In the genomic region with DNA sequence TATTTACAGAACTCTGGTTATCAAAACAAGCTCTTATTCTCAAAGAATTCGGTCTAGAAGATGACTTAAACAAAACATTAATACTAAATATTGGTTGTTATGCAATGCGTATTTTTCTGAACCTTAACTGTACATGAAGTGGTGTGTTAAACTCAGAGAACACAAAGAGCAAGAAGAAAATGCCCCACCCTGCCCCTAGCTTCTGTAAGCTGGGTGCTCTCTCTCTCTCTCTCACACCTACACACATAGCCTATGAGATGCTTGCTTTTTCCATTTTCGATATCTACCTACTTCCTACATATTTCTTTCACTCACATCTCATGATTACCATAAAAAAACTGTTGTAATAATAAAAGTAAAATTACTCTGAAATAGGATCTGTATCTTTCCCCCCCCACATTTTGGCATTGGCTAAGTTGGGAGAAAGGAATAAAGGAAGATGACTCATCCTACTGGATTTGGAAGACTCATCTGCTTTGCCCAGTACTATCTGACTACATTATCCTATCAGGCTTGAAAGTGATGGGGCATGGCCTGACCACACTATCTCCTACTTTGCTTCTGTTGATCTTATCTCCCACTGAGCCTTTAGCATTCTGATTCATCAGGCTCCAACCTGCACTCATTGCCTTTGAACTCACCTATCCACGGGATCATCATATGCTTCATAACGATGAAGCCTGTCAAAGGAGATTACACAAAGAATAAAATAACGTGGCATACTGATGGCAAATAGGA, we compare ENCODE assay signal across 11 cellular contexts. TPM values are rescaled to one million over a fixed set of nuclear protein-coding genes. Genes with fewer than 3 reads are reported as not detected.
DNase-seq lines count a peak whose midpoint lies in the region; ATAC-seq, FAIRE-seq and TF ChIP-seq lines count a peak whose summit lies in the region.
"Had no signal": no experiment of that assay in that cellular context is flagged by ENCODE, and none has a peak within 500 bp of the region (broad histone marks: within the 10 kb centered on the region; RNA-seq: fewer than 3 reads in every experiment).

No MANE protein-coding gene starts in this region.

- H3K4me1 ChIP-seq in GM12878 (ENCODE audit: control insufficient read depth, insufficient read depth, low read length), result peaks cover 10% of the 10 kb centered on the region; the same call in 1 of the 2 replicates
- H3K4me1 ChIP-seq in MM.1S (ENCODE audit: low read length), result peaks cover 8% of the 10 kb centered on the region; the same call in 1 of the 2 replicates

- intact Hi-C loops in GM12878 (cut with micrococcal nuclease; ENCODE audit: unreplicated experiment), result loop anchor here (5.0 to 10.0 kb wide), 4 partner anchors 148 to 535 kb away; a partner anchor contains a TSS

- TF ChIP-seq RAD21 in GM12878 (IDR thresholded peaks at IDR 0.05; ENCODE audit: insufficient read depth, low read depth, low read length), result no peak

- ATAC-seq in GM12878, result no peak
- no peak for ATAC-seq in GM21515 (IDR thresholded peaks at IDR 0.05; ENCODE audit: unreplicated experiment)

- peaks cover 23% of the 10 kb centered on the region for H3K9me3 ChIP-seq in GM12878 (replicated peaks; ENCODE audit: control insufficient read depth, insufficient read depth, low read length)
- H3K9me3 ChIP-seq in MM.1S (replicated peaks; ENCODE audit: insufficient read depth, low read length), result no peaks in the 10 kb centered on the region

- H2AFZ ChIP-seq in GM12878 (ENCODE audit: control insufficient read depth, low read depth, low read length) (no peak overlapping the region), MM.1S (ENCODE audit: low read length) (no peak overlapping the region)

- SMC1A ChIA-PET in GM12878 (lab: Charles Lee; ENCODE audit: uncharacterized antibody, unreplicated experiment), result interaction anchor here (1.0 to 13.7 kb wide), 8 partner anchors 9 to 261 kb away, joined by 3 to 142 read pairs (median 6); no protein-coding TSS in a partner anchor

- POLR2A ChIA-PET in GM12878 (lab: Charles Lee), result interaction anchor here (0.7 to 4.9 kb wide), 3 partner anchors 10 to 26 kb away, joined by 3 to 35 read pairs (median 4); no protein-coding TSS in a partner anchor

- 80% methylated on average over 6 of the region's 6 CpGs for WGBS in GM12878 (ENCODE audit: insufficient coverage, insufficient replicate concordance, low lambda C conversion rate, missing lambda C conversion rate)

- H4K20me1 ChIP-seq in GM12878 (ENCODE audit: control insufficient read depth, insufficient read depth) (no peaks in the 10 kb centered on the region), MM.1S (ENCODE audit: insufficient read depth, low read length) (no peaks in the 10 kb centered on the region)

- CTCF ChIA-PET in GM12878 (lab: Yijun Ruan, JAX), result interaction anchor here (1.5 to 7.4 kb wide), 2 partner anchors 15 to 31 kb away, joined by 4 to 56 read pairs; no protein-coding TSS in a partner anchor

- peaks cover 9% of the 10 kb centered on the region; the same call in 1 of the 2 replicates for H3F3A ChIP-seq in MM.1S (ENCODE audit: insufficient read depth, low read length)

- H3K27me3 ChIP-seq in GM12878 (replicated peaks in 1 of 2; ENCODE audit: control insufficient read depth in 2 of 2, insufficient read depth in 2 of 2, low read length in 1 of 2), result no peaks in the 10 kb centered on the region
- no peaks in the 10 kb centered on the region for H3K27me3 ChIP-seq in MM.1S (replicated peaks; ENCODE audit: insufficient read depth, low read length)

- H3K4me3 ChIP-seq in GM12878, result peak overlapping the region; percentile 81; the same call in 1 of the 2 replicates
- no peak overlapping the region for H3K4me3 ChIP-seq in MM.1S (ENCODE audit: low read length)

- no peaks in the 10 kb centered on the region for H3K9me2 ChIP-seq in MM.1S (replicated peaks; ENCODE audit: insufficient read depth, low read length)

- no peak for TF ChIP-seq EP300 in GM12878 (IDR thresholded peaks at IDR 0.05; ENCODE audit: borderline replicate concordance in 1 of 2, control insufficient read depth in 1 of 2, low read depth in 2 of 2, low read length in 2 of 2)

- in situ Hi-C loops in GM12878 (cut with MboI), result loop anchor here (5.0 kb wide), 1 partner anchor 533 kb away; a partner anchor contains a TSS

- FAIRE-seq in GM12878 (lab: Jason Lieb, UNC), result no peak

- no TSS peak for BruUV-seq in GM12878 (replicated peaks; lab: Mats Ljungman, UMichigan)

- TF ChIP-seq CTCF in GM12878 (IDR thresholded peaks at IDR 0.05 in 2 of 3, conservative IDR thresholded peaks at IDR 0.05 in 1 of 3; ENCODE audit: control insufficient read depth in 2 of 3, extremely low read depth in 1 of 3, insufficient read depth in 1 of 3, low read depth in 3 of 3, low read length in 3 of 3) (no peak), MM.1S (IDR thresholded peaks at IDR 0.05; ENCODE audit: low read length) (no peak)

- H3K9ac ChIP-seq in GM12878 (ENCODE audit: control insufficient read depth, insufficient read depth, low read length), result no peak overlapping the region
- no peak overlapping the region for H3K9ac ChIP-seq in MM.1S (ENCODE audit: low read length)

- H3K4me2 ChIP-seq in GM12878 (ENCODE audit: control insufficient read depth, insufficient read depth) (peak overlapping the region; percentile 75), MM.1S (ENCODE audit: low read depth, low read length) (no peak overlapping the region)

- H3K27ac ChIP-seq in GM12878 (ENCODE audit: control insufficient read depth, insufficient read depth) (peak overlapping the region; percentile 76), MM.1S (ENCODE audit: low read length) (no peak overlapping the region)

- TF ChIP-seq POLR2A in GM12878 (IDR thresholded peaks at IDR 0.05; ENCODE audit: low read depth, low read length), result no peak

- H3K36me3 ChIP-seq in GM12878 (ENCODE audit: control insufficient read depth in 2 of 2, insufficient read depth in 2 of 2, low read length in 1 of 2) (peaks cover 2 to 4% of the 10 kb centered on the region in 2 experiments), MM.1S (replicated peaks; ENCODE audit: insufficient read depth, low read length) (no peaks in the 10 kb centered on the region)

- RAD21 ChIA-PET in GM12878 (lab: Charles Lee; ENCODE audit: unreplicated experiment), result interaction anchor here (1.7 to 8.9 kb wide), 3 partner anchors 15 to 27 kb away, joined by 6 to 91 read pairs (median 67); no protein-coding TSS in a partner anchor

- DNase-seq in COLO829 (ENCODE audit: low spot score), result peak; percentile 22
- DNase-seq in HS-5 (ENCODE audit: low read depth), result peak; percentile 69
- no peak for DNase-seq in GM12878 (ENCODE audit: low read depth, low spot score)
- DNase-seq in kidney glomerular epithelial cell (lab: John Stamatoyannopoulos, UW), result peak; percentile 94
- no peak for DNase-seq in GM19238 (ENCODE audit: insufficient read length, low spot score)
- no peak for DNase-seq in MM.1S
- no peak for DNase-seq in mesenteric fat pad (ENCODE audit: low spot score)
- DNase-seq: activated effector memory CD4-positive, alpha-beta T cell treated with Interleukin-2 at 50 U/mL for 16 hours; NCI-H510A; stimulated activated CD4-positive, alpha-beta T cell treated with anti-CD3 and anti-CD28 coated beads, Interleukin-4, amount 100 ng/mL, for 1 hour had no signal

- H3K79me2 ChIP-seq in GM12878 (ENCODE audit: control insufficient read depth, insufficient read depth, low read length) (peaks cover 56% of the 10 kb centered on the region), MM.1S (ENCODE audit: low read length) (peaks cover 12% of the 10 kb centered on the region)

RNA-seq across cellular contexts. Expression of a gene that starts 2.9 kb away (rescaled TPM):
- total RNA-seq in GM12878 (2013; cell fraction: nucleolus; rRNA removed), result 64.8 and 65.4 TPM in 2 replicates
- total RNA-seq in GM12878 (2014; rRNA removed) (54.2 and 73.9 TPM in 2 replicates), GM12878 (2014; rRNA removed; fragmentation: Illumina TruSeq; extraction: Trizol) (58.2 and 64.2 TPM in 2 replicates), GM12878 (2021) (53.4 and 55.9 TPM in 2 replicates), mesenteric fat pad (14.8 TPM)
- 66.2 TPM for polyA plus RNA-seq in GM12878 (2011; ENCODE audit: low read depth)
- polyA plus RNA-seq in GM12878 (2011; rRNA removed) (194 and 284 TPM in 2 replicates), GM12878 (2014; fragmentation: Illumina TruSeq; extraction: Trizol) (76.6 and 88.1 TPM in 2 replicates), GM12878 (2014; fragmentation: Nextera tagmentation; extraction: Ambion mirVana) (100 to 1,000 TPM; 108 to 137 TPM), GM12878 (2014; rRNA removed) (54.8 and 61.3 TPM in 2 replicates), GM12878 (2016; fragmentation: Nextera tagmentation; extraction: Ambion mirVana) (10 to 100 TPM; 83.0 to 84.9 TPM)
- polyA plus RNA-seq in GM12878 (2011; cell fraction: cytosol; rRNA removed), result 71.4 and 81.1 TPM in 2 replicates
- 82.3 and 92.7 TPM in 2 replicates for polyA plus RNA-seq in GM12878 (2011; cell fraction: nucleus; rRNA removed)
- 56.2 and 82.6 TPM in 2 replicates for polyA plus RNA-seq in GM12878 (2012)
- polyA minus RNA-seq in GM12878 (2011; rRNA and poly(A)+ RNA removed), result 67.4 and 96.6 TPM in 2 replicates
- polyA minus RNA-seq in GM12878 (2011; cell fraction: cytosol; rRNA and poly(A)+ RNA removed), result 17.5 and 22.6 TPM in 2 replicates
- polyA minus RNA-seq in GM12878 (2011; cell fraction: nucleus; rRNA and poly(A)+ RNA removed), result 18.6 and 25.6 TPM in 2 replicates

RNA-seq across cellular contexts. Expression of a gene that starts 3.0 kb away (rescaled TPM):
- 36.3 and 40.1 TPM in 2 replicates for total RNA-seq in GM12878 (2013; cell fraction: nucleolus; rRNA removed)
- 18.6 and 21.7 TPM in 2 replicates for total RNA-seq in GM12878 (2014; rRNA removed)
- total RNA-seq in GM12878 (2014; rRNA removed; fragmentation: Illumina TruSeq; extraction: Trizol), result 30.6 and 33.6 TPM in 2 replicates
- 29.6 and 31.8 TPM in 2 replicates for total RNA-seq in GM12878 (2021)
- 12.7 TPM for polyA plus RNA-seq in GM12878 (2011; ENCODE audit: low read depth)
- polyA plus RNA-seq in GM12878 (2011; rRNA removed), result 54.0 and 81.4 TPM in 2 replicates
- polyA plus RNA-seq in GM12878 (2011; cell fraction: cytosol; rRNA removed), result 14.2 and 15.3 TPM in 2 replicates
- polyA plus RNA-seq in GM12878 (2011; cell fraction: nucleus; rRNA removed), result 27.9 and 31.3 TPM in 2 replicates
- 28.0 and 40.4 TPM in 2 replicates for polyA plus RNA-seq in GM12878 (2012)
- 49.0 and 70.8 TPM in 2 replicates for polyA plus RNA-seq in GM12878 (2014; fragmentation: Illumina TruSeq; extraction: Trizol)
- polyA plus RNA-seq in GM12878 (2014; fragmentation: Nextera tagmentation; extraction: Ambion mirVana), result 10 to 100 TPM; 43.9 to 54.4 TPM
- polyA plus RNA-seq in GM12878 (2014; rRNA removed), result 18.1 and 21.3 TPM in 2 replicates
- 10 to 100 TPM; 31.9 to 32.0 TPM for polyA plus RNA-seq in GM12878 (2016; fragmentation: Nextera tagmentation; extraction: Ambion mirVana)
- polyA minus RNA-seq in GM12878 (2011; rRNA and poly(A)+ RNA removed), result 16.2 and 24.4 TPM in 2 replicates
- 5.1 and 5.8 TPM in 2 replicates for polyA minus RNA-seq in GM12878 (2011; cell fraction: cytosol; rRNA and poly(A)+ RNA removed)
- polyA minus RNA-seq in GM12878 (2011; cell fraction: nucleus; rRNA and poly(A)+ RNA removed), result 18.6 and 31.0 TPM in 2 replicates
- 17.9 TPM for total RNA-seq in mesenteric fat pad

RNA-seq across cellular contexts. Expression of a gene that starts 56.3 kb away (rescaled TPM):
- total RNA-seq in GM12878 (2013; cell fraction: nucleolus; rRNA removed), result 2.2 and 2.3 TPM in 2 replicates
- total RNA-seq in GM12878 (2014; rRNA removed) (under 0.01 TPM in 1 of 2 replicates, not detected in the other), GM12878 (2014; rRNA removed; fragmentation: Illumina TruSeq; extraction: Trizol) (0.09 TPM in 1 of 2 replicates, not detected in the other), GM12878 (2021) (not detected in 2 replicates), mesenteric fat pad (not detected)
- polyA plus RNA-seq in GM12878 (2011; ENCODE audit: low read depth), result 0.10 TPM
- polyA plus RNA-seq in GM12878 (2011; rRNA removed) (0.08 and 0.17 TPM in 2 replicates), GM12878 (2014; fragmentation: Illumina TruSeq; extraction: Trizol) (0.03 TPM in 1 of 2 replicates, not detected in the other), GM12878 (2014; fragmentation: Nextera tagmentation; extraction: Ambion mirVana) (not detected), GM12878 (2014; rRNA removed) (0.05 TPM in 1 of 2 replicates, not detected in the other), GM12878 (2016; fragmentation: Nextera tagmentation; extraction: Ambion mirVana) (not detected)
- 0.02 and 0.03 TPM in 2 replicates for polyA plus RNA-seq in GM12878 (2011; cell fraction: cytosol; rRNA removed)
- 0.25 and 0.38 TPM in 2 replicates for polyA plus RNA-seq in GM12878 (2011; cell fraction: nucleus; rRNA removed)
- polyA plus RNA-seq in GM12878 (2012), result 0.38 and 0.52 TPM in 2 replicates
- 0.15 and 0.22 TPM in 2 replicates for polyA minus RNA-seq in GM12878 (2011; rRNA and poly(A)+ RNA removed)
- polyA minus RNA-seq in GM12878 (2011; cell fraction: cytosol; rRNA and poly(A)+ RNA removed), result not detected in 2 replicates
- 0.24 and 0.57 TPM in 2 replicates for polyA minus RNA-seq in GM12878 (2011; cell fraction: nucleus; rRNA and poly(A)+ RNA removed)

Comparison
In these comparisons a context has a peak if more than half of its experiments do, and no peak if none do; other contexts are left out.
1. DNase-seq: peak in COLO829 (single experiment), HS-5 (single experiment) and kidney glomerular epithelial cell (single experiment); none in GM12878 (single experiment), GM19238 (single experiment), MM.1S (single experiment) and mesenteric fat pad (single experiment).